Comparison of ENCODE assay signal across 8 cellular contexts in the genomic region with DNA sequence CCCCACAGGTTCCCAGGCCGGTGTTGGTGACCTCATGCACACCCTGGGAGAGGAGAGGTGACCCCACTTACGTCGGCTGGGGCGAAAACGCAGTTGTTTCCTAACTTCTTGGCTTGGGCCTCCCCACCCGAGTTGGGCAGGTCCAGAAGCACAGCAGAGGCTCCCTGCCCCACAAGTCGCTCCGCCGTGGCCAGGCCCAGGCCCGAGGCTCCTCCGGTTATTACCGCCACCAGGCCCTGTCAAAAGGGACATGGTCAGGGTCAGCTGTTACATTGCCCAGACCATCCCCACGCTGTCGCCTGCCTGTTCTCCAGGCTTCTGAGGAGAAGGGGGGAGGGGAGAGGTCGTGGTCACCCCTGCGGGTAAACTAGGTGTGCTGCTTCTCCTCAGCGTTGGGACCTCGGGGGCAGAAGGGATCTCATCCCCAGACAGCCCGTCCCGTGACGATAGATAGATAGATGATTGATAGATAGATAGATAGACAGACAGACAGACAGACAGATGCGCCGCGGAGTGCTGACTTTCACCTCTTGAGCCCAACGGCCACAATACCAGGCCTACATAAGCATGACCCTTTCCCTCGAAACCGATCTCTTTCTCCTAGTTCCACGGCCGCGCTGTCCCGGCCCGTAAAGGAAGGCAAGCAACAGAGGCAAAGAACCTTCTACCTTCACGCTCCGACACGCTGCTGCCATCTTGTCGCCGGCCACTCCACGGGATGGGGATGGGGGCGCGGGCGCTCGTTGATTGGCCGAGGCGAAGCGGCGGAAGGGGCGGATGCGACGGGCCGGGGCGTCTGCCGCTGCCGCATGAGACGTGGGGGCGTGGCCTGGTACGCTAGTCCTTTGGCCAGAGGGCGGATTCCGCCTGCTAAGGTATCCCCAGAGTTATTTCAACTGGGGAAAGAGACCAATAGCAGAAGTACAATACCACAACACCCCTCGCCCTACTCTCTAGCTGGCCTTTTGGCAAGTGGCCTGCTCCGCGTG. TPM values are rescaled to one million over a fixed set of nuclear protein-coding genes. Genes with fewer than 3 reads are reported as not detected.
DNase-seq lines count a peak whose midpoint lies in the region; ATAC-seq lines count a peak whose summit lies in the region.

TSS of gene HSD17B10 (minus strand) at position 720 of the 989 bp plus-strand sequence. CDS start at position 695, 25 bp downstream.

- peak within 1 kb of the TSS; percentile 85 to 99 (median 94) for H3K27ac Mint-ChIP-seq in naive thymus-derived CD4-positive, alpha-beta T cell

- H3K36me3 ChIP-seq in KOPT-K1 (ENCODE audit: insufficient read depth, low read length), result peaks cover 33% of the 10 kb centered on the region; the same call in 1 of the 2 replicates
- peaks cover 0 to 16% (median 0%) of the 10 kb centered on the region in 3 experiments for H3K36me3 ChIP-seq in naive thymus-derived CD4-positive, alpha-beta T cell (ENCODE audit: control insufficient read depth in 2 of 3, insufficient read depth in 3 of 3, low read length in 3 of 3)

- H3K9me3 Mint-ChIP-seq in naive thymus-derived CD4-positive, alpha-beta T cell, result no peaks in the 10 kb centered on the region

- peak; percentile 92 for ATAC-seq in GM21786 (IDR thresholded peaks at IDR 0.05; ENCODE audit: unreplicated experiment)
- ATAC-seq in naive thymus-derived CD4-positive, alpha-beta T cell, result peak; percentile 99

- peaks cover 0 to 11% of the 10 kb centered on the region in 2 donors for H3K4me1 ChIP-seq in naive thymus-derived CD4-positive, alpha-beta T cell (ENCODE audit: control insufficient read depth in 2 of 2, insufficient read depth in 2 of 2, low read length in 2 of 2)

- POLR2A ChIA-PET in naive thymus-derived CD4-positive, alpha-beta T cell (lab: Charles Lee), result interaction anchor here (1.0 to 3.6 kb wide), 3 partner anchors 11 to 146 kb away, joined by 3 to 20 read pairs (median 17); partner anchors contain the start of genes RIBC1 and SMC1A

- peaks cover 0 to 6% (median 3%) of the 10 kb centered on the region in 5 donors for H3K36me3 Mint-ChIP-seq in naive thymus-derived CD4-positive, alpha-beta T cell

- DNase-seq in DMS79 (lab: John Stamatoyannopoulos, UW) (peak; percentile 75), RPMI8226 (peak; percentile 96), fibroblast of gingiva (ENCODE audit: low read depth) (peak; percentile 74)
- DNase-seq in activated T-helper 1 cell treated with anti-CD3 and anti-CD28 coated beads, Interleukin-2, amount 50 U/mL, for 16 hours (ENCODE audit: low read depth in 1 of 2, low spot score in 1 of 2), result peak; percentile 67 to 75
- peak; percentile 70 to 84 (median 81) for DNase-seq in naive thymus-derived CD4-positive, alpha-beta T cell
- peak; percentile 74 to 81 (median 77) for DNase-seq in stimulated activated naive CD4-positive, alpha-beta T cell (lab: John Stamatoyannopoulos, UW)

- H3K27me3 ChIP-seq in naive thymus-derived CD4-positive, alpha-beta T cell (ENCODE audit: control insufficient read depth in 2 of 2, insufficient read depth in 2 of 2, low read length in 2 of 2), result no peaks in the 10 kb centered on the region

- CTCF ChIA-PET in naive thymus-derived CD4-positive, alpha-beta T cell (lab: Charles Lee), result interaction anchor here (0.7 to 3.0 kb wide), 4 partner anchors 11 to 212 kb away, joined by 3 to 10 read pairs (median 4); partner anchors contain the start of genes RIBC1 and SMC1A

- intact Hi-C loops in naive thymus-derived CD4-positive, alpha-beta T cell (cut with micrococcal nuclease), result loop anchor here (1.0 kb wide), 2 partner anchors 12 to 341 kb away; partner anchors contain the start of genes RIBC1 (in 2 of the 2) and SMC1A (in 2 of the 2)

- H3K27me3 Mint-ChIP-seq in naive thymus-derived CD4-positive, alpha-beta T cell, result no peaks in the 10 kb centered on the region

- H3K4me1 Mint-ChIP-seq in naive thymus-derived CD4-positive, alpha-beta T cell, result peaks cover 8 to 32% (median 15%) of the 10 kb centered on the region in 7 donors

- H3K4me3 Mint-ChIP-seq in naive thymus-derived CD4-positive, alpha-beta T cell, result peak within 1 kb of the TSS; percentile 83 to 99 (median 94)

- H3K27ac ChIP-seq in KOPT-K1 (ENCODE audit: low read depth, low read length, poor library complexity, severe bottlenecking), result peak within 1 kb of the TSS; percentile 65
- peak within 1 kb of the TSS; percentile 82 for H3K27ac ChIP-seq in naive thymus-derived CD4-positive, alpha-beta T cell (ENCODE audit: low read depth, low read length)

- H3K4me3 ChIP-seq in naive thymus-derived CD4-positive, alpha-beta T cell (ENCODE audit: low read length), result peak within 1 kb of the TSS; percentile 76

- H3K9me3 ChIP-seq in KOPT-K1 (ENCODE audit: insufficient read depth, low read length, poor library complexity, severe bottlenecking), result no peaks in the 10 kb centered on the region
- H3K9me3 ChIP-seq in naive thymus-derived CD4-positive, alpha-beta T cell (ENCODE audit: control insufficient read depth in 2 of 3, low read length in 3 of 3), result no peaks in the 10 kb centered on the region

RNA-seq across cellular contexts. Expression of gene HSD17B10, which starts in this region (rescaled TPM):
- total RNA-seq in naive thymus-derived CD4-positive, alpha-beta T cell, result 100 to 1,000 TPM in 1 of 5 experiments, 10 to 100 TPM in 4; 23.9 to 116 (median 38.6) TPM
- 100 to 1,000 TPM; 120 to 129 TPM for polyA plus RNA-seq in naive thymus-derived CD4-positive, alpha-beta T cell

Comparison
In these comparisons a context has a peak if more than half of its experiments do, and no peak if none do; other contexts are left out.
1. Peak in every context shown above with its lines: DNase-seq, ATAC-seq, H3K4me3 ChIP-seq and H3K27ac ChIP-seq.